In genomic region chr20:44495257-44495656, GRCh38 we compare ENCODE assay signal across 1 cellular context.
TF ChIP-seq lines count a peak whose summit lies in the region.

No MANE protein-coding gene starts in this region.

TF ChIP-seq in HepG2, 621 proteins besides CTCF, POLR2A, EP300 and RAD21 (continued from another document and continues in another):
- no peak for TF ChIP-seq SNAPC4 (CRISPR knock-in tag; IDR thresholded peaks at IDR 0.05)
- no peak for TF ChIP-seq PPARG (CRISPR knock-in tag; conservative IDR thresholded peaks at IDR 0.05)
- TF ChIP-seq JARID2 (CRISPR knock-in tag; IDR thresholded peaks at IDR 0.05; ENCODE audit: insufficient replicate concordance), result no peak
- TF ChIP-seq U2AF1 (optimal IDR thresholded peaks at IDR 0.05; ENCODE audit: low read depth, low read length), result no peak
- no peak for TF ChIP-seq NBN (conservative IDR thresholded peaks at IDR 0.05)
- TF ChIP-seq ZNF792 (CRISPR knock-in tag; IDR thresholded peaks at IDR 0.05), result no peak
- no peak for TF ChIP-seq HMGA1 (CRISPR knock-in tag; conservative IDR thresholded peaks at IDR 0.05)
- no peak for TF ChIP-seq SCMH1 (CRISPR knock-in tag; IDR thresholded peaks at IDR 0.05; ENCODE audit: borderline replicate concordance)
- TF ChIP-seq GATAD2A (CRISPR knock-in tag; IDR thresholded peaks at IDR 0.05), result 0 out of 2 replicates have a peak, but pooled peaks have one; percentile 28
- 0 out of 2 replicates have a peak, but pooled peaks have one; percentile 11 for TF ChIP-seq FOXO4 (CRISPR knock-in tag; conservative IDR thresholded peaks at IDR 0.05)
- TF ChIP-seq CEBPB (IDR thresholded peaks at IDR 0.05; ENCODE audit: borderline replicate concordance, low read depth, low read length), result peak; percentile 94
- TF ChIP-seq ZNF572 (CRISPR knock-in tag; IDR thresholded peaks at IDR 0.05), result no peak
- TF ChIP-seq CEBPG (CRISPR knock-in tag; IDR thresholded peaks at IDR 0.05), result peak; percentile 74
- no peak for TF ChIP-seq ZNF747 (CRISPR knock-in tag; IDR thresholded peaks at IDR 0.05; ENCODE audit: borderline replicate concordance)
- no peak for TF ChIP-seq CBFB (CRISPR knock-in tag; IDR thresholded peaks at IDR 0.05)
- TF ChIP-seq AKAP8 (CRISPR knock-in tag; IDR thresholded peaks at IDR 0.05), result no peak
- no peak for TF ChIP-seq ZNF740 (CRISPR knock-in tag; IDR thresholded peaks at IDR 0.05)
- TF ChIP-seq ZNF607 (CRISPR knock-in tag; IDR thresholded peaks at IDR 0.05; ENCODE audit: borderline replicate concordance), result no peak
- TF ChIP-seq ATF2 (CRISPR knock-in tag; IDR thresholded peaks at IDR 0.05), result no peak
- TF ChIP-seq ZNF569 (CRISPR knock-in tag; IDR thresholded peaks at IDR 0.05; ENCODE audit: borderline replicate concordance), result no peak
- no peak for TF ChIP-seq ZNF543 (CRISPR knock-in tag; IDR thresholded peaks at IDR 0.05)
- TF ChIP-seq BRD4 (CRISPR knock-in tag; IDR thresholded peaks at IDR 0.05), result no peak
- TF ChIP-seq NFE2L1 (CRISPR knock-in tag; IDR thresholded peaks at IDR 0.05; ENCODE audit: borderline replicate concordance), result no peak
- TF ChIP-seq ZBTB10 (CRISPR knock-in tag; IDR thresholded peaks at IDR 0.05; ENCODE audit: borderline replicate concordance), result no peak
- TF ChIP-seq PAWR (CRISPR knock-in tag; IDR thresholded peaks at IDR 0.05; ENCODE audit: borderline replicate concordance), result no peak
- TF ChIP-seq FOXJ3 (CRISPR knock-in tag; IDR thresholded peaks at IDR 0.05; ENCODE audit: borderline replicate concordance), result no peak
- no peak for TF ChIP-seq ZNF652 (CRISPR knock-in tag; IDR thresholded peaks at IDR 0.05; ENCODE audit: borderline replicate concordance, low read depth)
- no peak for TF ChIP-seq FOXA3 (CRISPR knock-in tag; IDR thresholded peaks at IDR 0.05)
- no peak for TF ChIP-seq FOSL1 (CRISPR knock-in tag; IDR thresholded peaks at IDR 0.05; ENCODE audit: borderline replicate concordance)
- TF ChIP-seq ATF3 (CRISPR knock-in tag; IDR thresholded peaks at IDR 0.05), result peak; percentile 63; the same call in 1 of the 2 replicates
- no peak for TF ChIP-seq KDM4B (CRISPR knock-in tag; IDR thresholded peaks at IDR 0.05)
- no peak for TF ChIP-seq CENPT (CRISPR knock-in tag; IDR thresholded peaks at IDR 0.05; ENCODE audit: low read depth)
- TF ChIP-seq PLSCR1 (CRISPR knock-in tag; IDR thresholded peaks at IDR 0.05; ENCODE audit: borderline replicate concordance), result no peak
- TF ChIP-seq EEA1 (CRISPR knock-in tag; IDR thresholded peaks at IDR 0.05; ENCODE audit: borderline replicate concordance), result no peak
- no peak for TF ChIP-seq ZNF280B (CRISPR knock-in tag; IDR thresholded peaks at IDR 0.05; ENCODE audit: borderline replicate concordance)
- TF ChIP-seq CREM (IDR thresholded peaks at IDR 0.05), result no peak
- TF ChIP-seq CREM (CRISPR knock-in tag; IDR thresholded peaks at IDR 0.05), result no peak
- no peak for TF ChIP-seq GABPB1 (CRISPR knock-in tag; IDR thresholded peaks at IDR 0.05)
- TF ChIP-seq SRY (CRISPR knock-in tag; IDR thresholded peaks at IDR 0.05), result no peak
- no peak for TF ChIP-seq FUBP1 (CRISPR knock-in tag; IDR thresholded peaks at IDR 0.05; ENCODE audit: borderline replicate concordance)
- TF ChIP-seq ZNF773 (CRISPR knock-in tag; IDR thresholded peaks at IDR 0.05; ENCODE audit: borderline replicate concordance), result no peak
- no peak for TF ChIP-seq ZSCAN20 (CRISPR knock-in tag; IDR thresholded peaks at IDR 0.05; ENCODE audit: borderline replicate concordance)
- no peak for TF ChIP-seq ZNF616 (CRISPR knock-in tag; IDR thresholded peaks at IDR 0.05; ENCODE audit: low read depth)
- no peak for TF ChIP-seq MXD4 (CRISPR knock-in tag; IDR thresholded peaks at IDR 0.05)
- no peak for TF ChIP-seq RNF2 (conservative IDR thresholded peaks at IDR 0.05; ENCODE audit: low read depth)
- TF ChIP-seq NFE2L2 (IDR thresholded peaks at IDR 0.05; ENCODE audit: low read length), result no peak
- TF ChIP-seq XBP1 (CRISPR knock-in tag; IDR thresholded peaks at IDR 0.05), result no peak
- no peak for TF ChIP-seq TFDP1 (CRISPR knock-in tag; IDR thresholded peaks at IDR 0.05; ENCODE audit: borderline replicate concordance)
- peak in 1 of 2 experiments; percentile 86; a peak in 2 of 4 replicates for TF ChIP-seq ATF4 (CRISPR knock-in tag; IDR thresholded peaks at IDR 0.05)
- no peak for TF ChIP-seq HNF4A (CRISPR knock-in tag; IDR thresholded peaks at IDR 0.05)
- TF ChIP-seq CBX2 (IDR thresholded peaks at IDR 0.05; ENCODE audit: low read depth, low read length), result no peak
- no peak for TF ChIP-seq CBX2 (CRISPR knock-in tag; IDR thresholded peaks at IDR 0.05; ENCODE audit: low read depth)
- peak; percentile 73 for TF ChIP-seq FOSL2 (CRISPR knock-in tag; IDR thresholded peaks at IDR 0.05)
- TF ChIP-seq KLF16 (CRISPR knock-in tag; IDR thresholded peaks at IDR 0.05), result 0 out of 4 replicates have a peak, but pooled peaks of 1 of the 2 experiments have one; percentile 17
